ENCODE assay signal across 17 cellular contexts in the genomic region with DNA sequence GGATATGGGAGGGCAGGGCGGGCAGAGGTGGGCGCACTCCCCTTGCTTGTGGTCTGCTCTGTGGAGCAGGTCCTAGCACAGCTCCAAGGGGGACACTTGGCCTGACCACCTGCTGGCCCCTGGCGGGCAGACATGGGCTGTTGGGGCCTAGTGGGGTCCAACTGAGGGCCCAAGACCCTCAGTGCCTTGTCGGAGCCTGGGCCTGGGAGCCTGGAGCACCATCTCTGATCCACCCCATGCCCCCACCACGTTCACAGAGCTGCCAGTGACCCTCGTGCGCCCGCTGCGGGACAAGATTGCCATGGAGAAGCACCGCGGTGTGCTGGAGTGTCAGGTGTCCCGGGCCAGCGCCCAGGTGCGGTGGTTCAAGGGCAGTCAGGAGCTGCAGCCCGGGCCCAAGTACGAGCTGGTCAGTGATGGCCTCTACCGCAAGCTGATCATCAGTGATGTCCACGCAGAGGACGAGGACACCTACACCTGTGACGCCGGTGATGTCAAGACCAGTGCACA.
"Had no signal": no experiment of that assay in that cellular context is flagged by ENCODE, and none has a peak within 500 bp of the region (broad histone marks: within the 10 kb centered on the region; RNA-seq: fewer than 3 reads in every experiment).

No MANE protein-coding gene starts in this region.

- H3K9me3 Mint-ChIP-seq: activated naive CD8-positive, alpha-beta T cell treated with anti-CD3 and anti-CD28 coated beads, Interleukin-2, amount 50 U/mL, for 24 hours; immature natural killer cell; naive thymus-derived CD4-positive, alpha-beta T cell; stimulated activated naive CD8-positive, alpha-beta T cell treated with anti-CD3 and anti-CD28 coated beads, Interleukin-15, amount 100 ng/mL, for 72 hours; T-cell; type B pancreatic cell had no signal

- DNase-seq: activated CD4-positive, alpha-beta T cell treated with anti-CD3 and anti-CD28 coated beads, Interleukin-2, amount 50 U/mL, for 4 hours; activated naive CD4-positive, alpha-beta T cell; activated naive CD8-positive, alpha-beta T cell treated with anti-CD3 and anti-CD28 coated beads, Interleukin-2, amount 50 U/mL, for 24 hours; cerebellar nuclear complex; dermis blood vessel endothelial cell; foreskin melanocyte; immature natural killer cell; stimulated activated CD4-positive, alpha-beta T cell treated with anti-CD3 and anti-CD28 coated beads, Interleukin-1b, Interleukin-23, amount 100 ng/mL, for 48 hours; stimulated activated naive CD8-positive, alpha-beta T cell treated with anti-CD3 and anti-CD28 coated beads, Interleukin-15, amount 100 ng/mL, for 72 hours; T-helper 9 cell had no signal

- ATAC-seq: activated CD4-positive, CD25-positive, alpha-beta regulatory T cell treated with anti-CD3 and anti-CD28 coated beads, Interleukin-2, amount 50 U/mL, for 24 hours; activated naive CD8-positive, alpha-beta T cell treated with anti-CD3 and anti-CD28 coated beads, Interleukin-2, amount 50 U/mL, for 24 hours; mucosa of descending colon; naive thymus-derived CD4-positive, alpha-beta T cell; right cardiac atrium; stimulated activated naive CD8-positive, alpha-beta T cell treated with anti-CD3 and anti-CD28 coated beads, Interleukin-15, amount 100 ng/mL, for 72 hours; T-cell had no signal

- H3K36me3 Mint-ChIP-seq: immature natural killer cell; naive thymus-derived CD4-positive, alpha-beta T cell; type B pancreatic cell had no signal

- H3K27me3 Mint-ChIP-seq: activated naive CD8-positive, alpha-beta T cell treated with anti-CD3 and anti-CD28 coated beads, Interleukin-2, amount 50 U/mL, for 24 hours; naive thymus-derived CD4-positive, alpha-beta T cell; progenitor cell of endocrine pancreas; stimulated activated naive CD8-positive, alpha-beta T cell treated with anti-CD3 and anti-CD28 coated beads, Interleukin-15, amount 100 ng/mL, for 72 hours; T-cell; type B pancreatic cell had no signal

- H3K27ac Mint-ChIP-seq: activated naive CD8-positive, alpha-beta T cell treated with anti-CD3 and anti-CD28 coated beads, Interleukin-2, amount 50 U/mL, for 24 hours; immature natural killer cell; naive thymus-derived CD4-positive, alpha-beta T cell; progenitor cell of endocrine pancreas; stimulated activated naive CD8-positive, alpha-beta T cell treated with anti-CD3 and anti-CD28 coated beads, Interleukin-15, amount 100 ng/mL, for 72 hours; T-cell; type B pancreatic cell had no signal

- H3K4me3 Mint-ChIP-seq: activated naive CD8-positive, alpha-beta T cell treated with anti-CD3 and anti-CD28 coated beads, Interleukin-2, amount 50 U/mL, for 24 hours; naive thymus-derived CD4-positive, alpha-beta T cell; stimulated activated naive CD8-positive, alpha-beta T cell treated with anti-CD3 and anti-CD28 coated beads, Interleukin-15, amount 100 ng/mL, for 72 hours; T-cell; type B pancreatic cell had no signal
